Comparison of ENCODE assay signal across 1 cellular context in the genomic region with DNA sequence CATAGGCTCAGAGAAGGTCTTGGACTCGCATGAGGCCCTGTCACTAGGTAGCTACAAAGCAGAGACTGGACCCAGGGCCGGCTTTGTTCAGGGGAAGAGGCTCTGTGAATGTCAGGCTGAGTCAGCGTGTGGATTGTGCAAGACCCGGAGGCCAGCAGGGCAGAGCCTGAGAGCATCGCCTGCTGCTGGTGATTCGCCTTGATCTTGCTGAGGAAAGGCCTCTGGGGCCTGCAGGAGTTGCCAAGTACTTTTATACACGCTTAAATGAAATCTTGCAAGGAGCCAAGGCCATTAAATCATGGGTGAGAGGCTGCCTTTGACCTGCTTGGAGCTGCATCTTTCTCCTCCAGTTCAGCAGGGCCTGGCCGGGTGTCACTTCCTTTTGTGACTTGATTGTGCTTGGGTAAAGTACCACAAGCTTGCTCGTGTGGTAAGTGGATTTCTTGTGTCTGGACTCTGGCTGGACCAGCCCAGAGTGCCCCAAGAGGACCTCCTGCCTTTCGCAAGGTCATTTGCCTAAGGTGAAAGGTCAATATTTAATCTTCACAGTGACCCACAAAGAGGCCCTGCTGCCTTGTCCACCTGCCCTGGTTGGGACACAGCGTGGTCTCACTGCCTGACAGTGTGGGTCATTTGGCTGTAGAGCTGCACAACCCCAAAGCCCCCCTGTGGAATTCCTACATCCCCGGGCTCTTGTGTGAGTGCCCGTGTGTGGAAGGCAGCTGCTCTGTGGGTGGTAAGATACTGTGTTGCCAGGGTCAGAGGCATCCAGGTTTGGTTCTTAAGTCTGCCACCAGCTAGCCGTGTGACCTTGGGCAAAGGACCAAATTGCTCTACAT.
TF ChIP-seq lines count a peak whose summit lies in the region.

No MANE protein-coding gene starts in this region.

TF ChIP-seq in HepG2, 621 proteins besides CTCF, POLR2A, EP300 and RAD21 (continued from another document and continues in another):
- TF ChIP-seq HBP1 (CRISPR knock-in tag; IDR thresholded peaks at IDR 0.05; ENCODE audit: low read depth) (peak; percentile 69; the same call in 1 of the 2 replicates), ELF3 (CRISPR knock-in tag; IDR thresholded peaks at IDR 0.05) (peak; percentile 79), ZNF234 (CRISPR knock-in tag; conservative IDR thresholded peaks at IDR 0.05) (no peak), FOXM1 (CRISPR knock-in tag; IDR thresholded peaks at IDR 0.05) (no peak), PRMT3 (CRISPR knock-in tag; IDR thresholded peaks at IDR 0.05; ENCODE audit: borderline replicate concordance, low read depth) (no peak), HMGA1 (CRISPR knock-in tag; conservative IDR thresholded peaks at IDR 0.05) (no peak), ZNF576 (CRISPR knock-in tag; IDR thresholded peaks at IDR 0.05) (no peak), ZNF282 (IDR thresholded peaks at IDR 0.05; ENCODE audit: partially characterized antibody) (no peak), PITX1 (CRISPR knock-in tag; IDR thresholded peaks at IDR 0.05) (peak; percentile 74), UBTF (CRISPR knock-in tag; IDR thresholded peaks at IDR 0.05) (peak; percentile 63; the same call in 1 of the 2 replicates), NR2C2 (CRISPR knock-in tag; IDR thresholded peaks at IDR 0.05; ENCODE audit: borderline replicate concordance) (peak; percentile 94), U2AF1 (optimal IDR thresholded peaks at IDR 0.05; ENCODE audit: low read depth, low read length) (peak; percentile 89), CREB1 (IDR thresholded peaks at IDR 0.05) (no peak), CREB1 (CRISPR knock-in tag; IDR thresholded peaks at IDR 0.05) (peak; percentile 46), ZNF180 (CRISPR knock-in tag; IDR thresholded peaks at IDR 0.05; ENCODE audit: borderline replicate concordance, low read depth) (no peak), THAP11 (CRISPR knock-in tag; IDR thresholded peaks at IDR 0.05) (peak; percentile 67), ZNF501 (CRISPR knock-in tag; IDR thresholded peaks at IDR 0.05) (0 out of 2 replicates have a peak, but pooled peaks have one; percentile 39), MTA1 (CRISPR knock-in tag; IDR thresholded peaks at IDR 0.05; ENCODE audit: borderline replicate concordance) (peak; percentile 68; the same call in 1 of the 2 replicates), IRF9 (CRISPR knock-in tag; IDR thresholded peaks at IDR 0.05; ENCODE audit: borderline replicate concordance) (no peak), RFX1 (IDR thresholded peaks at IDR 0.05) (no peak), SALL2 (CRISPR knock-in tag; IDR thresholded peaks at IDR 0.05) (peak; percentile 59; the same call in 1 of the 2 replicates), AGO2 (optimal IDR thresholded peaks at IDR 0.05; ENCODE audit: low read depth, low read length) (no peak), SMAD9 (CRISPR knock-in tag; IDR thresholded peaks at IDR 0.05) (no peak), TAF15 (IDR thresholded peaks at IDR 0.05; ENCODE audit: low read depth, low read length, poor library complexity, severe bottlenecking) (no peak), ZSCAN29 (CRISPR knock-in tag; conservative IDR thresholded peaks at IDR 0.05) (peak; percentile 80; the same call in 1 of the 2 replicates), SNRNP70 (IDR thresholded peaks at IDR 0.05; ENCODE audit: low read depth, low read length) (no peak), FLYWCH1 (CRISPR knock-in tag; IDR thresholded peaks at IDR 0.05) (no peak), NR1H2 (CRISPR knock-in tag; IDR thresholded peaks at IDR 0.05; ENCODE audit: borderline replicate concordance, low read depth) (no peak), ZNF205 (CRISPR knock-in tag; IDR thresholded peaks at IDR 0.05) (peak; percentile 89), ZNF230 (CRISPR knock-in tag; IDR thresholded peaks at IDR 0.05) (no peak), ZNF256 (CRISPR knock-in tag; conservative IDR thresholded peaks at IDR 0.05) (no peak), ZNF563 (CRISPR knock-in tag; IDR thresholded peaks at IDR 0.05) (no peak; the same call in 1 of the 2 replicates), SIX4 (CRISPR knock-in tag; IDR thresholded peaks at IDR 0.05) (peak; percentile 50; the same call in 1 of the 2 replicates), FOXO1 (CRISPR knock-in tag; IDR thresholded peaks at IDR 0.05) (peak; percentile 54; the same call in 1 of the 2 replicates), ZNF329 (CRISPR knock-in tag; IDR thresholded peaks at IDR 0.05; ENCODE audit: low read depth) (no peak), TBP (CRISPR knock-in tag; IDR thresholded peaks at IDR 0.05) (no peak), MIER3 (CRISPR knock-in tag; IDR thresholded peaks at IDR 0.05; ENCODE audit: borderline replicate concordance) (peak; percentile 81; the same call in 1 of the 2 replicates), CCAR2 (optimal IDR thresholded peaks at IDR 0.05; ENCODE audit: low read depth, low read length) (no peak), ZNF558 (CRISPR knock-in tag; IDR thresholded peaks at IDR 0.05; ENCODE audit: borderline replicate concordance) (0 out of 2 replicates have a peak, but pooled peaks have one; percentile 21), MXD4 (CRISPR knock-in tag; IDR thresholded peaks at IDR 0.05) (peak; percentile 74; the same call in 1 of the 2 replicates), KAT2B (IDR thresholded peaks at IDR 0.05; ENCODE audit: borderline replicate concordance, low read depth, low read length) (no peak), ZNF616 (CRISPR knock-in tag; IDR thresholded peaks at IDR 0.05; ENCODE audit: low read depth) (no peak), ARNTL (CRISPR knock-in tag; IDR thresholded peaks at IDR 0.05) (no peak), ZNF337 (CRISPR knock-in tag; IDR thresholded peaks at IDR 0.05; ENCODE audit: borderline replicate concordance, low read depth) (no peak), ZNF460 (CRISPR knock-in tag; IDR thresholded peaks at IDR 0.05; ENCODE audit: borderline replicate concordance) (no peak), YEATS2 (CRISPR knock-in tag; IDR thresholded peaks at IDR 0.05; ENCODE audit: borderline replicate concordance) (peak; percentile 70; the same call in 1 of the 2 replicates), CEBPG (CRISPR knock-in tag; IDR thresholded peaks at IDR 0.05) (peak; percentile 99)
- TF ChIP-seq, protein P1, sequence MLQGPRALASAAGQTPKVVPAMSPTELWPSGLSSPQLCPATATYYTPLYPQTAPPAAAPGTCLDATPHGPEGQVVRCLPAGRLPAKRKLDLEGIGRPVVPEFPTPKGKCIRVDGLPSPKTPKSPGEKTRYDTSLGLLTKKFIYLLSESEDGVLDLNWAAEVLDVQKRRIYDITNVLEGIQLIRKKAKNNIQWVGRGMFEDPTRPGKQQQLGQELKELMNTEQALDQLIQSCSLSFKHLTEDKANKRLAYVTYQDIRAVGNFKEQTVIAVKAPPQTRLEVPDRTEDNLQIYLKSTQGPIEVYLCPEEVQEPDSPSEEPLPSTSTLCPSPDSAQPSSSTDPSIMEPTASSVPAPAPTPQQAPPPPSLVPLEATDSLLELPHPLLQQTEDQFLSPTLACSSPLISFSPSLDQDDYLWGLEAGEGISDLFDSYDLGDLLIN (CRISPR knock-in tag; IDR thresholded peaks at IDR 0.05; ENCODE audit: borderline replicate concordance) = no peak
- TF ChIP-seq, protein P2, sequence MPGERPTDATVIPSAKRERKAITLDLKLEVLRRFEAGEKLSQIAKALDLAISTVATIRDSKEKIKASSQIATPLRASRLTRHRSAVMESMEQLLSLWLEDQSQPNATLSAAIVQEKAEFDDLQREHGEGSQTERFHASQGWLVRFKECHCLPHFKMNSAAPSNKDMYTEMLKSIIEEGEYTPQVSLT (CRISPR knock-in tag; IDR thresholded peaks at IDR 0.05; ENCODE audit: borderline replicate concordance, low read depth) = no peak
- TF ChIP-seq, protein P3, sequence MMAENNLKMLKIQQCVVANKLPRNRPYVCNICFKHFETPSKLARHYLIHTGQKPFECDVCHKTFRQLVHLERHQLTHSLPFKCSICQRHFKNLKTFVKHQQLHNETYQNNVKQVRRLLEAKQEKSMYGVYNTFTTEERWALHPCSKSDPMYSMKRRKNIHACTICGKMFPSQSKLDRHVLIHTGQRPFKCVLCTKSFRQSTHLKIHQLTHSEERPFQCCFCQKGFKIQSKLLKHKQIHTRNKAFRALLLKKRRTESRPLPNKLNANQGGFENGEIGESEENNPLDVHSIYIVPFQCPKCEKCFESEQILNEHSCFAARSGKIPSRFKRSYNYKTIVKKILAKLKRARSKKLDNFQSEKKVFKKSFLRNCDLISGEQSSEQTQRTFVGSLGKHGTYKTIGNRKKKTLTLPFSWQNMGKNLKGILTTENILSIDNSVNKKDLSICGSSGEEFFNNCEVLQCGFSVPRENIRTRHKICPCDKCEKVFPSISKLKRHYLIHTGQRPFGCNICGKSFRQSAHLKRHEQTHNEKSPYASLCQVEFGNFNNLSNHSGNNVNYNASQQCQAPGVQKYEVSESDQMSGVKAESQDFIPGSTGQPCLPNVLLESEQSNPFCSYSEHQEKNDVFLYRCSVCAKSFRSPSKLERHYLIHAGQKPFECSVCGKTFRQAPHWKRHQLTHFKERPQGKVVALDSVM (CRISPR knock-in tag; IDR thresholded peaks at IDR 0.05) = peak; percentile 80
- TF ChIP-seq, protein P4, sequence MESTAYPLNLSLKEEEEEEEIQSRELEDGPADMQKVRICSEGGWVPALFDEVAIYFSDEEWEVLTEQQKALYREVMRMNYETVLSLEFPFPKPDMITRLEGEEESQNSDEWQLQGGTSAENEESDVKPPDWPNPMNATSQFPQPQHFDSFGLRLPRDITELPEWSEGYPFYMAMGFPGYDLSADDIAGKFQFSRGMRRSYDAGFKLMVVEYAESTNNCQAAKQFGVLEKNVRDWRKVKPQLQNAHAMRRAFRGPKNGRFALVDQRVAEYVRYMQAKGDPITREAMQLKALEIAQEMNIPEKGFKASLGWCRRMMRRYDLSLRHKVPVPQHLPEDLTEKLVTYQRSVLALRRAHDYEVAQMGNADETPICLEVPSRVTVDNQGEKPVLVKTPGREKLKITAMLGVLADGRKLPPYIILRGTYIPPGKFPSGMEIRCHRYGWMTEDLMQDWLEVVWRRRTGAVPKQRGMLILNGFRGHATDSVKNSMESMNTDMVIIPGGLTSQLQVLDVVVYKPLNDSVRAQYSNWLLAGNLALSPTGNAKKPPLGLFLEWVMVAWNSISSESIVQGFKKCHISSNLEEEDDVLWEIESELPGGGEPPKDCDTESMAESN (CRISPR knock-in tag; conservative IDR thresholded peaks at IDR 0.05) = no peak
- TF ChIP-seq, protein P5, sequence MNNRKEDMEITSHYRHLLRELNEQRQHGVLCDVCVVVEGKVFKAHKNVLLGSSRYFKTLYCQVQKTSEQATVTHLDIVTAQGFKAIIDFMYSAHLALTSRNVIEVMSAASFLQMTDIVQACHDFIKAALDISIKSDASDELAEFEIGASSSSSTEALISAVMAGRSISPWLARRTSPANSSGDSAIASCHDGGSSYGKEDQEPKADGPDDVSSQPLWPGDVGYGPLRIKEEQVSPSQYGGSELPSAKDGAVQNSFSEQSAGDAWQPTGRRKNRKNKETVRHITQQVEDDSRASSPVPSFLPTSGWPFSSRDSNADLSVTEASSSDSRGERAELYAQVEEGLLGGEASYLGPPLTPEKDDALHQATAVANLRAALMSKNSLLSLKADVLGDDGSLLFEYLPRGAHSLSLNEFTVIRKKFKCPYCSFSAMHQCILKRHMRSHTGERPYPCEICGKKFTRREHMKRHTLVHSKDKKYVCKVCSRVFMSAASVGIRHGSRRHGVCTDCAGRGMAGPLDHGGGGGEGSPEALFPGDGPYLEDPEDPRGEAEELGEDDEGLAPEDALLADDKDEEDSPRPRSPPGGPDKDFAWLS (CRISPR knock-in tag; IDR thresholded peaks at IDR 0.05; ENCODE audit: borderline replicate concordance) = no peak
- TF ChIP-seq, protein P6, sequence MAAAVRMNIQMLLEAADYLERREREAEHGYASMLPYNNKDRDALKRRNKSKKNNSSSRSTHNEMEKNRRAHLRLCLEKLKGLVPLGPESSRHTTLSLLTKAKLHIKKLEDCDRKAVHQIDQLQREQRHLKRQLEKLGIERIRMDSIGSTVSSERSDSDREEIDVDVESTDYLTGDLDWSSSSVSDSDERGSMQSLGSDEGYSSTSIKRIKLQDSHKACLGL (CRISPR knock-in tag; IDR thresholded peaks at IDR 0.05) = no peak
